In genomic region chr5:174293481-174293880, GRCh38 we compare ENCODE assay signal across 34 cellular contexts.
"Had no signal": no experiment of that assay in that cellular context is flagged by ENCODE, and none has a peak within 500 bp of the region (broad histone marks: within the 10 kb centered on the region; RNA-seq: fewer than 3 reads in every experiment).

No MANE protein-coding gene starts in this region.

- DNase-seq: activated B cell treated with CpG ODN at 0.5 μM for 24 hours; activated CD4-positive, alpha-beta T cell treated with anti-CD3 and anti-CD28 coated beads for 48 hours; activated CD4-positive, alpha-beta T cell treated with anti-CD3 and anti-CD28 coated beads, Interleukin-2, amount 50 U/mL, for 1 hour; activated CD4-positive, alpha-beta T cell treated with anti-CD3 and anti-CD28 coated beads, Interleukin-2, amount 50 U/mL, for 48 hours; activated CD8-positive, alpha-beta memory T cell treated with anti-CD3 and anti-CD28 coated beads for 24 hours; activated CD8-positive, alpha-beta T cell treated with anti-CD3 and anti-CD28 coated beads for 36 hours; activated effector memory CD4-positive, alpha-beta T cell treated with Interleukin-2 at 50 U/mL for 16 hours; activated naive CD4-positive, alpha-beta T cell treated with anti-CD3 and anti-CD28 coated beads for 36 hours; activated naive CD8-positive, alpha-beta T cell treated with anti-CD3 and anti-CD28 coated beads for 36 hours; activated naive CD8-positive, alpha-beta T cell treated with anti-CD3 and anti-CD28 coated beads, Interleukin-2, amount 50 U/mL, for 24 hours; activated T-cell treated with anti-CD3 and anti-CD28 coated beads, Interleukin-2, amount 50 U/mL, for 4 hours; adrenal gland; amygdala; aorta; body of pancreas; caudate nucleus; colonic mucosa; dorsolateral prefrontal cortex; effector CD4-positive, alpha-beta T cell; effector memory CD8-positive, alpha-beta T cell; foreskin fibroblast; T-helper 1 cell; T-helper 17 cell; T1000; WERI-Rb-1 had no signal

- H3K9me3 Mint-ChIP-seq: activated CD8-positive, alpha-beta T cell treated with anti-CD3 and anti-CD28 coated beads for 36 hours; activated naive CD4-positive, alpha-beta T cell treated with anti-CD3 and anti-CD28 coated beads for 36 hours; activated T-helper 17 cell treated with anti-CD3 and anti-CD28 coated beads, Interleukin-2, amount 50 U/mL, for 72 hours had no signal

- H3K4me1 ChIP-seq: adrenal gland, body of pancreas, colonic mucosa had no signal

- ATAC-seq: activated CD4-positive, CD25-positive, alpha-beta regulatory T cell treated with anti-CD3 and anti-CD28 coated beads, Interleukin-2, amount 50 U/mL, for 24 hours; activated CD8-positive, alpha-beta T cell treated with anti-CD3 and anti-CD28 coated beads for 36 hours; activated naive CD8-positive, alpha-beta T cell treated with anti-CD3 and anti-CD28 coated beads, Interleukin-2, amount 50 U/mL, for 24 hours; activated T-cell treated with anti-CD3 and anti-CD28 coated beads, Interleukin-2, amount 50 U/mL, for 4 hours; activated T-helper 17 cell treated with anti-CD3 and anti-CD28 coated beads, Interleukin-2, amount 50 U/mL, for 72 hours; body of pancreas; effector memory CD8-positive, alpha-beta T cell; T-helper 17 cell had no signal

- H3K36me3 ChIP-seq: adrenal gland, colonic mucosa, WERI-Rb-1 had no signal

- H3K4me3 ChIP-seq: adrenal gland, body of pancreas, colonic mucosa, dorsolateral prefrontal cortex had no signal

- H3K27ac Mint-ChIP-seq: activated B cell treated with CpG ODN at 0.5 μM for 24 hours; activated CD8-positive, alpha-beta T cell treated with anti-CD3 and anti-CD28 coated beads for 36 hours; activated naive CD4-positive, alpha-beta T cell treated with anti-CD3 and anti-CD28 coated beads for 36 hours; activated naive CD4-positive, alpha-beta T cell treated with anti-CD3 and anti-CD28 coated beads, Interleukin-2, amount 50 U/mL, for 24 hours; activated naive CD8-positive, alpha-beta T cell treated with anti-CD3 and anti-CD28 coated beads for 36 hours; activated naive CD8-positive, alpha-beta T cell treated with anti-CD3 and anti-CD28 coated beads, Interleukin-2, amount 50 U/mL, for 24 hours; activated T-helper 17 cell treated with anti-CD3 and anti-CD28 coated beads, Interleukin-2, amount 50 U/mL, for 72 hours; dendritic cell treated with granulocyte-macrophage colony-stimulating factor and Interleukin-4, amounts not matched to agents 40 ng/mL and 50 ng/mL, for 4 days; effector memory CD8-positive, alpha-beta T cell; T-helper 17 cell; T-helper 2 cell treated with Interferon-gamma antibody and Interleukin-4, amounts not matched to agents 5 μg/mL and 100 μg/mL, for 36 hours had no signal

- H3K27ac ChIP-seq: adrenal gland, body of pancreas, colonic mucosa, dorsolateral prefrontal cortex, epithelial cell of prostate, WERI-Rb-1 had no signal

- H3K4me3 Mint-ChIP-seq: activated B cell treated with CpG ODN at 0.5 μM for 24 hours; activated CD8-positive, alpha-beta T cell treated with anti-CD3 and anti-CD28 coated beads for 36 hours; activated naive CD4-positive, alpha-beta T cell treated with anti-CD3 and anti-CD28 coated beads for 36 hours; activated naive CD4-positive, alpha-beta T cell treated with anti-CD3 and anti-CD28 coated beads, Interleukin-2, amount 50 U/mL, for 24 hours; activated naive CD8-positive, alpha-beta T cell treated with anti-CD3 and anti-CD28 coated beads for 36 hours; activated naive CD8-positive, alpha-beta T cell treated with anti-CD3 and anti-CD28 coated beads, Interleukin-2, amount 50 U/mL, for 24 hours; activated T-cell treated with anti-CD3 and anti-CD28 coated beads, Interleukin-2, amount 50 U/mL, for 4 hours; activated T-helper 17 cell treated with anti-CD3 and anti-CD28 coated beads, Interleukin-2, amount 50 U/mL, for 72 hours; dendritic cell treated with granulocyte-macrophage colony-stimulating factor and Interleukin-4, amounts not matched to agents 40 ng/mL and 50 ng/mL, for 4 days; effector memory CD8-positive, alpha-beta T cell; T-helper 17 cell; T-helper 2 cell treated with Interferon-gamma antibody and Interleukin-4, amounts not matched to agents 5 μg/mL and 100 μg/mL, for 36 hours had no signal

- FAIRE-seq: endometrium, endothelial cell of umbilical vein, frontal cortex had no signal

- H3K36me3 Mint-ChIP-seq: activated naive CD4-positive, alpha-beta T cell treated with anti-CD3 and anti-CD28 coated beads, Interleukin-2, amount 50 U/mL, for 24 hours; activated naive CD8-positive, alpha-beta T cell treated with anti-CD3 and anti-CD28 coated beads for 36 hours had no signal

- H3K4me1 Mint-ChIP-seq: activated B cell treated with CpG ODN at 0.5 μM for 24 hours; activated naive CD4-positive, alpha-beta T cell treated with anti-CD3 and anti-CD28 coated beads, Interleukin-2, amount 50 U/mL, for 24 hours; activated naive CD8-positive, alpha-beta T cell treated with anti-CD3 and anti-CD28 coated beads, Interleukin-2, amount 50 U/mL, for 24 hours; activated T-helper 17 cell treated with anti-CD3 and anti-CD28 coated beads, Interleukin-2, amount 50 U/mL, for 72 hours; T-helper 17 cell had no signal

- H3K27me3 ChIP-seq: adrenal gland, body of pancreas, colonic mucosa, dorsolateral prefrontal cortex had no signal

- H3K27me3 Mint-ChIP-seq: activated B cell treated with CpG ODN at 0.5 μM for 24 hours; activated CD8-positive, alpha-beta T cell treated with anti-CD3 and anti-CD28 coated beads for 36 hours; activated naive CD4-positive, alpha-beta T cell treated with anti-CD3 and anti-CD28 coated beads, Interleukin-2, amount 50 U/mL, for 24 hours; activated naive CD8-positive, alpha-beta T cell treated with anti-CD3 and anti-CD28 coated beads for 36 hours; activated naive CD8-positive, alpha-beta T cell treated with anti-CD3 and anti-CD28 coated beads, Interleukin-2, amount 50 U/mL, for 24 hours; activated T-helper 17 cell treated with anti-CD3 and anti-CD28 coated beads, Interleukin-2, amount 50 U/mL, for 72 hours; effector memory CD8-positive, alpha-beta T cell; T-helper 17 cell had no signal

- H3K9me3 ChIP-seq: adrenal gland, body of pancreas, colonic mucosa had no signal
